In genomic region chr3:46933261-46933660, GRCh38 we compare ENCODE assay signal across 1 cellular context.
TF ChIP-seq lines count a peak whose summit lies in the region.

No MANE protein-coding gene starts in this region.

TF ChIP-seq in GM23338, 12 proteins besides CTCF, POLR2A, EP300 and RAD21 (continued from another document):
- TF ChIP-seq ZNF462 (CRISPR knock-in tag; IDR thresholded peaks at IDR 0.05) (no peak), EZH2phosphoT487 (IDR thresholded peaks at IDR 0.05; ENCODE audit: unreplicated experiment) (no peak), EZH2 (IDR thresholded peaks at IDR 0.05; ENCODE audit: low read depth, unreplicated experiment) (no peak), POLR2AphosphoS5 (IDR thresholded peaks at IDR 0.05; ENCODE audit: low read depth) (no peak), NANOG (IDR thresholded peaks at IDR 0.05; ENCODE audit: borderline replicate concordance) (no peak), CREB1 (CRISPR knock-in tag; IDR thresholded peaks at IDR 0.05; ENCODE audit: low read depth) (no peak), STAT1 (IDR thresholded peaks at IDR 0.05; ENCODE audit: unreplicated experiment) (no peak), JUNB (IDR thresholded peaks at IDR 0.05; ENCODE audit: unreplicated experiment) (no peak)
- TF ChIP-seq, protein P1, sequence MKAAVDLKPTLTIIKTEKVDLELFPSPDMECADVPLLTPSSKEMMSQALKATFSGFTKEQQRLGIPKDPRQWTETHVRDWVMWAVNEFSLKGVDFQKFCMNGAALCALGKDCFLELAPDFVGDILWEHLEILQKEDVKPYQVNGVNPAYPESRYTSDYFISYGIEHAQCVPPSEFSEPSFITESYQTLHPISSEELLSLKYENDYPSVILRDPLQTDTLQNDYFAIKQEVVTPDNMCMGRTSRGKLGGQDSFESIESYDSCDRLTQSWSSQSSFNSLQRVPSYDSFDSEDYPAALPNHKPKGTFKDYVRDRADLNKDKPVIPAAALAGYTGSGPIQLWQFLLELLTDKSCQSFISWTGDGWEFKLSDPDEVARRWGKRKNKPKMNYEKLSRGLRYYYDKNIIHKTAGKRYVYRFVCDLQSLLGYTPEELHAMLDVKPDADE (IDR thresholded peaks at IDR 0.05) = no peak
